ENCODE assay signal across 1 cellular context in the genomic region with DNA sequence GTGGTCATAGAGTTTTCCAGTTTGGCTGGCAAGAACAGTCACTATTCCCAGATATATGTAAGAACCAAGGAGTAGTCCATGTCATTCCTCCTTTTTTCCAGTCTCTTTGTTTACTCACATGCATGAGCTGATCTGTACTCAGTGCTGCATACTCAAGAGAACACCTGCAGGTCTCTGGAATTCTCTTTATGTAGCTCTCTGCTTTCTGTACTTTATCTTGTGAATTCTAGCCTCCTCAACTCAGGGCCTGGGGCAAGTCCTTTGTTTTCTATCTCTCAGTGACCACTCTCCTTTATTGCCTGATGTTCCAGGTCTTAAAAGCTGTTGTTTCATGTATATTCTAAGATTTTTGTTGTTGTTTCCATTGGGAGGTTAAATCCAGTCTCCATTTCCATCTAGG.
TF ChIP-seq lines count a peak whose summit lies in the region.

No MANE protein-coding gene starts in this region.

TF ChIP-seq in H1, 55 proteins besides CTCF, POLR2A, EP300 and RAD21:
- TF ChIP-seq TBP (IDR thresholded peaks at IDR 0.05; ENCODE audit: low read depth, low read length) (no peak), TEAD4 (IDR thresholded peaks at IDR 0.05; ENCODE audit: low read depth, low read length) (0 out of 2 replicates have a peak, but pooled peaks have one; percentile 16), GTF2F1 (IDR thresholded peaks at IDR 0.05; ENCODE audit: borderline replicate concordance, low read depth, low read length) (no peak), TAF7 (optimal IDR thresholded peaks at IDR 0.05; ENCODE audit: borderline replicate concordance, low read depth, low read length) (no peak), SUZ12 (IDR thresholded peaks at IDR 0.05; ENCODE audit: low read length) (no peak), TCF12 (IDR thresholded peaks at IDR 0.05; ENCODE audit: low read depth, low read length) (0 out of 2 replicates have a peak, but pooled peaks have one; percentile 32), POLR2AphosphoS5 (IDR thresholded peaks at IDR 0.05; ENCODE audit: low read depth, low read length) (no peak), TAF1 (IDR thresholded peaks at IDR 0.05; ENCODE audit: low read depth, low read length) (no peak)
